Comparison of ENCODE assay signal across 8 cellular contexts in genomic region chr3:111859974-111860859, GRCh38. TPM values are rescaled to one million over a fixed set of nuclear protein-coding genes. Genes with fewer than 3 reads are reported as not detected.
DNase-seq lines count a peak whose midpoint lies in the region; ATAC-seq and TF ChIP-seq lines count a peak whose summit lies in the region.

No MANE protein-coding gene starts in this region.

- 0% methylated on average over 35 of the region's 35 CpGs for WGBS in lung, 2 donors

- H3K27me3 ChIP-seq in BJ (ENCODE audit: control insufficient read depth, insufficient read depth, low read length) (no peaks in the 10 kb centered on the region), lung (ENCODE audit: control insufficient read depth, insufficient read depth) (no peaks in the 10 kb centered on the region)

- TF ChIP-seq CTCF in BJ (IDR thresholded peaks at IDR 0.05; ENCODE audit: insufficient read depth, low read depth, low read length) (peak; percentile 66), lung (IDR thresholded peaks at IDR 0.05; ENCODE audit: control extremely low read depth, extremely low read depth) (peak; percentile 22)

- H3K27ac ChIP-seq in lung (ENCODE audit: low read depth in 1 of 2, low read length in 1 of 2), result peak overlapping the region; percentile 84 to 97

- H3K4me3 ChIP-seq in BJ (ENCODE audit: low read depth, low read length) (peak overlapping the region; percentile 85), lung (peak overlapping the region; percentile 63)

- H3K36me3 ChIP-seq in BJ (ENCODE audit: control insufficient read depth, insufficient read depth, low read length), result no peaks in the 10 kb centered on the region
- no peaks in the 10 kb centered on the region for H3K36me3 ChIP-seq in lung (ENCODE audit: control insufficient read depth in 2 of 2, insufficient read depth in 2 of 2, low read length in 2 of 2)

- POLR2A ChIA-PET in BJ (lab: Charles Lee), result interaction anchor here (0.8 to 1.4 kb wide), 5 partner anchors 11 to 140 kb away, joined by 3 to 4 read pairs (median 3); no protein-coding TSS in a partner anchor

- DNase-seq in BJ (ENCODE audit: low read depth) (peak; percentile 64), GM19238 (ENCODE audit: insufficient read length, low spot score) (peak; percentile 72), NCI-H524 treated with DMSO at 0.1 percent for 48 hours (lab: John Stamatoyannopoulos, UW) (peak; percentile 63), lung (ENCODE audit: low spot score) (peak; percentile 79)
- peak; percentile 15 to 21 for DNase-seq in activated CD4-positive, alpha-beta T cell treated with anti-CD3 and anti-CD28 coated beads, Interleukin-2, amount 50 U/mL, for 4 hours
- DNase-seq in effector CD4-positive, alpha-beta T cell, result peak; percentile 36
- peak; percentile 20 for DNase-seq in stimulated activated CD8-positive, alpha-beta memory T cell treated with anti-CD3 and anti-CD28 coated beads, Interleukin-12 subunit alpha, Interleukin-12 subunit beta, amount 100 ng/mL, for 1 hour (ENCODE audit: low read depth)

- H3K4me1 ChIP-seq in lung (ENCODE audit: control insufficient read depth in 2 of 2, insufficient read depth in 2 of 2, low read length in 2 of 2), result peaks cover 5 to 6% of the 10 kb centered on the region in 2 donors

- peak; percentile 89 for ATAC-seq in HG03342 (IDR thresholded peaks at IDR 0.05; ENCODE audit: unreplicated experiment)
- ATAC-seq in lung (ENCODE audit: insufficient read depth, low FRiP score), result peak; percentile 77

- no peaks in the 10 kb centered on the region for H3K9me3 ChIP-seq in lung (ENCODE audit: control insufficient read depth in 2 of 2, insufficient read depth in 1 of 2, low read length in 1 of 2)

- CTCF ChIA-PET in BJ (lab: Yijun Ruan, JAX), result interaction anchor here (0.6 to 12.0 kb wide), 28 partner anchors 8 to 183 kb away, joined by 3 to 190 read pairs (median 3); no protein-coding TSS in a partner anchor

RNA-seq across cellular contexts. Expression of gene PHLDB2, which starts 1.2 kb away (rescaled TPM):
- polyA plus RNA-seq in BJ (2011; rRNA removed) (44.7 and 56.7 TPM in 2 replicates), lung (10 to 100 TPM; 14.4 to 19.7 TPM)
- 102 and 109 TPM in 2 replicates for polyA minus RNA-seq in BJ (2011; rRNA and poly(A)+ RNA removed)
- 10 to 100 TPM; 33.6 to 58.1 TPM for total RNA-seq in lung

Comparison
In these comparisons a context has a peak if more than half of its experiments do, and no peak if none do; other contexts are left out.
1. Peak in every context shown above with its lines: DNase-seq, ATAC-seq, H3K4me3 ChIP-seq and H3K27ac ChIP-seq.
2. DNase-seq: peak in every context shown above with its lines; median percentile 79 in lung; 72 in GM19238; 64 in BJ; 63 in NCI-H524 treated with DMSO at 0.1 percent for 48 hours; 36 in effector CD4-positive, alpha-beta T cell; 20 in stimulated activated CD8-positive, alpha-beta memory T cell treated with anti-CD3 and anti-CD28 coated beads, Interleukin-12 subunit alpha, Interleukin-12 subunit beta, amount 100 ng/mL, for 1 hour; 18 in activated CD4-positive, alpha-beta T cell treated with anti-CD3 and anti-CD28 coated beads, Interleukin-2, amount 50 U/mL, for 4 hours.